Comparison of ENCODE assay signal across 7 cellular contexts in the genomic region with DNA sequence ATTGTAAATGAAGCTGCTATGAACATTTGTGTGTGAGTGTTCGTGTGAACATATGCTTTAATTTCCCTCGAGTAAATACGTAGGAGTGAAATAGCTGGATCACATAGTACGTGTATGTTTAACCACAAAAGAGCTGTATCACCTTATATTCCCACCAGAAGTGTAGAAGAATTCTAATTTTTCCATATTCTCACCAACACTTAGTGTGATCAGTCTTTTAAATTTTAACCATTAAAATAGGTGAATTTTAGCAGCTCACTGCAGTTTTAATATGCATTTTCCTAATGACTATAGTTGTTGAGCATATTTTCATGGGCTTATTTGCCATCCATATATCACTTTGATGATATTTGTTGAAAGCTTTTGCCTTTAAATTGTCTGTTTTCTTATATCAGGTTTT.
"Had no signal": no experiment of that assay in that cellular context is flagged by ENCODE, and none has a peak within 500 bp of the region (broad histone marks: within the 10 kb centered on the region; RNA-seq: fewer than 3 reads in every experiment).

No MANE protein-coding gene starts in this region.

- FAIRE-seq: HepG2, HTR-8/SVneo had no signal

- DNase-seq: IMR-90, KBM-7, KG1 had no signal

- H3K9ac ChIP-seq: KMS-11 had no signal

- ATAC-seq: HepG2 had no signal

- H3K4me2 ChIP-seq: KMS-11 had no signal

- H3K27ac ChIP-seq: HL-60, KMS-11 had no signal
